1 cellular context compared by ENCODE assay signal in genomic region chr1:245334827-245335490, GRCh38.
TF ChIP-seq lines count a peak whose summit lies in the region.

No MANE protein-coding gene starts in this region.

TF ChIP-seq in K562, 482 proteins besides CTCF, POLR2A, EP300 and RAD21 (continued from another document):
- TF ChIP-seq PURB (CRISPR knock-in tag; IDR thresholded peaks at IDR 0.05; ENCODE audit: low read depth) (no peak), KDM1A (IDR thresholded peaks at IDR 0.05) (peak; percentile 99), HSF4 (CRISPR knock-in tag; IDR thresholded peaks at IDR 0.05; ENCODE audit: borderline replicate concordance) (no peak), FOSL1 (tag; conservative IDR thresholded peaks at IDR 0.05) (no peak), DIDO1 (tag; IDR thresholded peaks at IDR 0.05; ENCODE audit: low read depth) (no peak), ZNF398 (CRISPR knock-in tag; IDR thresholded peaks at IDR 0.05) (no peak), CREB3L1 (IDR thresholded peaks at IDR 0.05; ENCODE audit: borderline replicate concordance, low read depth) (no peak), SMAD2 (IDR thresholded peaks at IDR 0.05; ENCODE audit: low read depth, low read length) (no peak), ETV5 (CRISPR knock-in tag; IDR thresholded peaks at IDR 0.05; ENCODE audit: low read depth) (no peak), JUND (IDR thresholded peaks at IDR 0.05; ENCODE audit: borderline replicate concordance, low read depth, low read length) (no peak), JUND (tag; IDR thresholded peaks at IDR 0.05; ENCODE audit: borderline replicate concordance, low read depth, low read length) (no peak), SMARCB1 (IDR thresholded peaks at IDR 0.05; ENCODE audit: insufficient read length, low read depth) (no peak), CBFA2T3 (IDR thresholded peaks at IDR 0.05) (peak; percentile 86), MAFK (IDR thresholded peaks at IDR 0.05; ENCODE audit: low read length) (no peak), HOMEZ (CRISPR knock-in tag; IDR thresholded peaks at IDR 0.05) (no peak), ZBTB11 (CRISPR knock-in tag; IDR thresholded peaks at IDR 0.05) (no peak), NR4A1 (CRISPR knock-in tag; IDR thresholded peaks at IDR 0.05) (no peak), NR4A1 (tag; IDR thresholded peaks at IDR 0.05) (no peak), ZNF785 (CRISPR knock-in tag; IDR thresholded peaks at IDR 0.05) (no peak), ID3 (CRISPR knock-in tag; IDR thresholded peaks at IDR 0.05) (no peak), ID3 (tag; IDR thresholded peaks at IDR 0.05) (no peak), SAFB2 (IDR thresholded peaks at IDR 0.05; ENCODE audit: borderline replicate concordance, low read depth, low read length, severe bottlenecking) (no peak), ZBTB5 (IDR thresholded peaks at IDR 0.05) (no peak), SNRNP70 (optimal IDR thresholded peaks at IDR 0.05; ENCODE audit: low read depth, low read length) (no peak), ZNF174 (CRISPR knock-in tag; IDR thresholded peaks at IDR 0.05) (no peak), FOXJ2 (tag; IDR thresholded peaks at IDR 0.05) (no peak), SRSF1 (IDR thresholded peaks at IDR 0.05; ENCODE audit: low read depth, low read length) (no peak), ZNF830 (CRISPR knock-in tag; IDR thresholded peaks at IDR 0.05) (no peak), BCOR (IDR thresholded peaks at IDR 0.05) (0 out of 2 replicates have a peak, but pooled peaks have one; percentile 16), KAT2B (IDR thresholded peaks at IDR 0.05; ENCODE audit: low read depth, low read length) (no peak), SMAD4 (CRISPR knock-in tag; conservative IDR thresholded peaks at IDR 0.05) (peak; percentile 47; the same call in 1 of the 2 replicates), ZNF551 (CRISPR knock-in tag; IDR thresholded peaks at IDR 0.05) (no peak), ZNF316 (IDR thresholded peaks at IDR 0.05) (0 out of 2 replicates have a peak, but pooled peaks have one; percentile 3), KDM4B (IDR thresholded peaks at IDR 0.05; ENCODE audit: borderline replicate concordance in 2 of 2, low read depth in 1 of 2) (no peak), ARHGAP35 (IDR thresholded peaks at IDR 0.05; ENCODE audit: partially characterized antibody) (no peak), NFE2 (IDR thresholded peaks at IDR 0.05; ENCODE audit: low read depth) (no peak), CBFB (CRISPR knock-in tag; IDR thresholded peaks at IDR 0.05) (no peak), CXXC5 (CRISPR knock-in tag; IDR thresholded peaks at IDR 0.05) (peak; percentile 14; the same call in 1 of the 2 replicates), ZNF232 (CRISPR knock-in tag; IDR thresholded peaks at IDR 0.05) (no peak), SOX6 (IDR thresholded peaks at IDR 0.05) (no peak), NFXL1 (CRISPR knock-in tag; IDR thresholded peaks at IDR 0.05) (no peak), NFIC (IDR thresholded peaks at IDR 0.05) (0 out of 2 replicates have a peak, but pooled peaks have one; percentile 11), NCOR1 (IDR thresholded peaks at IDR 0.05) (peak; percentile 52), ZNF79 (CRISPR knock-in tag; IDR thresholded peaks at IDR 0.05; ENCODE audit: low read depth) (no peak), HIVEP1 (CRISPR knock-in tag; IDR thresholded peaks at IDR 0.05) (no peak), MAX (CRISPR knock-in tag; IDR thresholded peaks at IDR 0.05) (no peak), RUNX1 (IDR thresholded peaks at IDR 0.05; ENCODE audit: low read depth) (peak; percentile 38; the same call in 1 of the 2 replicates), NR2C1 (IDR thresholded peaks at IDR 0.05) (no peak), NR2C1 (tag; IDR thresholded peaks at IDR 0.05) (no peak), MTA2 (IDR thresholded peaks at IDR 0.05; ENCODE audit: low read depth) (peak; percentile 61), NBN (IDR thresholded peaks at IDR 0.05; ENCODE audit: low read depth) (no peak), NR1H2 (CRISPR knock-in tag; IDR thresholded peaks at IDR 0.05) (no peak), RREB1 (CRISPR knock-in tag; IDR thresholded peaks at IDR 0.05) (no peak), ZNF165 (CRISPR knock-in tag; IDR thresholded peaks at IDR 0.05; ENCODE audit: borderline replicate concordance) (no peak), ZFP36 (IDR thresholded peaks at IDR 0.05; ENCODE audit: low read depth, low read length, partially characterized antibody) (no peak), ADNP (tag; IDR thresholded peaks at IDR 0.05) (no peak), TEAD4 (IDR thresholded peaks at IDR 0.05; ENCODE audit: low read length) (peak; percentile 79), TEAD4 (CRISPR knock-in tag; IDR thresholded peaks at IDR 0.05; ENCODE audit: borderline replicate concordance) (no peak), CHCHD3 (CRISPR knock-in tag; IDR thresholded peaks at IDR 0.05) (no peak), CC2D1A (IDR thresholded peaks at IDR 0.05) (no peak), CREM (IDR thresholded peaks at IDR 0.05; ENCODE audit: low read depth) (no peak), TBP (optimal IDR thresholded peaks at IDR 0.05; ENCODE audit: low read depth, low read length) (no peak), CBFA2T2 (conservative IDR thresholded peaks at IDR 0.05) (peak; percentile 77), ARID1B (IDR thresholded peaks at IDR 0.05) (peak; percentile 82)
